1 cellular context compared by ENCODE assay signal in the genomic region with DNA sequence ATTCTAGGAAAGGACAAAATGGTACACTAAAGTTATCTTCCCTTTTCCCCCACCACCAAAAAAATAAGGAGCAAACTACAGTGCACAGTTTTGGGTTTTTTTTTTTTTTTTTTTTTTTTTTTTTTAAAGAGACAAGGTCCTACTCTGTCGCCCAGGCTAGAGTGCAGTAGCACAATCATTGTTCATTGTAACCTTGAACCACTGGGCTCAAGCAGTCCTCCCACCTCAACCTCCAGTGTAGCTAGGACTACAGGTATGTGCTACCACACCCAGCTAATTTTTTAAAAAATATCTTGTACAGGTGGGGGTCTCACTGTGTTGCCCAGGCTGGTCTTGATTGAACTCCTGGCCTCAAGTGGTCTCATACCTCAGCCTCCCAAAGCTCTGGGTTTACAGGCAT.
TF ChIP-seq lines count a peak whose summit lies in the region.

No MANE protein-coding gene starts in this region.

TF ChIP-seq in GM23338, 12 proteins besides CTCF, POLR2A, EP300 and RAD21:
- TF ChIP-seq, protein P1, sequence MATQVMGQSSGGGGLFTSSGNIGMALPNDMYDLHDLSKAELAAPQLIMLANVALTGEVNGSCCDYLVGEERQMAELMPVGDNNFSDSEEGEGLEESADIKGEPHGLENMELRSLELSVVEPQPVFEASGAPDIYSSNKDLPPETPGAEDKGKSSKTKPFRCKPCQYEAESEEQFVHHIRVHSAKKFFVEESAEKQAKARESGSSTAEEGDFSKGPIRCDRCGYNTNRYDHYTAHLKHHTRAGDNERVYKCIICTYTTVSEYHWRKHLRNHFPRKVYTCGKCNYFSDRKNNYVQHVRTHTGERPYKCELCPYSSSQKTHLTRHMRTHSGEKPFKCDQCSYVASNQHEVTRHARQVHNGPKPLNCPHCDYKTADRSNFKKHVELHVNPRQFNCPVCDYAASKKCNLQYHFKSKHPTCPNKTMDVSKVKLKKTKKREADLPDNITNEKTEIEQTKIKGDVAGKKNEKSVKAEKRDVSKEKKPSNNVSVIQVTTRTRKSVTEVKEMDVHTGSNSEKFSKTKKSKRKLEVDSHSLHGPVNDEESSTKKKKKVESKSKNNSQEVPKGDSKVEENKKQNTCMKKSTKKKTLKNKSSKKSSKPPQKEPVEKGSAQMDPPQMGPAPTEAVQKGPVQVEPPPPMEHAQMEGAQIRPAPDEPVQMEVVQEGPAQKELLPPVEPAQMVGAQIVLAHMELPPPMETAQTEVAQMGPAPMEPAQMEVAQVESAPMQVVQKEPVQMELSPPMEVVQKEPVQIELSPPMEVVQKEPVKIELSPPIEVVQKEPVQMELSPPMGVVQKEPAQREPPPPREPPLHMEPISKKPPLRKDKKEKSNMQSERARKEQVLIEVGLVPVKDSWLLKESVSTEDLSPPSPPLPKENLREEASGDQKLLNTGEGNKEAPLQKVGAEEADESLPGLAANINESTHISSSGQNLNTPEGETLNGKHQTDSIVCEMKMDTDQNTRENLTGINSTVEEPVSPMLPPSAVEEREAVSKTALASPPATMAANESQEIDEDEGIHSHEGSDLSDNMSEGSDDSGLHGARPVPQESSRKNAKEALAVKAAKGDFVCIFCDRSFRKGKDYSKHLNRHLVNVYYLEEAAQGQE (IDR thresholded peaks at IDR 0.05; ENCODE audit: unreplicated experiment): no peak
- TF ChIP-seq, protein P2, sequence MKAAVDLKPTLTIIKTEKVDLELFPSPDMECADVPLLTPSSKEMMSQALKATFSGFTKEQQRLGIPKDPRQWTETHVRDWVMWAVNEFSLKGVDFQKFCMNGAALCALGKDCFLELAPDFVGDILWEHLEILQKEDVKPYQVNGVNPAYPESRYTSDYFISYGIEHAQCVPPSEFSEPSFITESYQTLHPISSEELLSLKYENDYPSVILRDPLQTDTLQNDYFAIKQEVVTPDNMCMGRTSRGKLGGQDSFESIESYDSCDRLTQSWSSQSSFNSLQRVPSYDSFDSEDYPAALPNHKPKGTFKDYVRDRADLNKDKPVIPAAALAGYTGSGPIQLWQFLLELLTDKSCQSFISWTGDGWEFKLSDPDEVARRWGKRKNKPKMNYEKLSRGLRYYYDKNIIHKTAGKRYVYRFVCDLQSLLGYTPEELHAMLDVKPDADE (IDR thresholded peaks at IDR 0.05): no peak
- TF ChIP-seq STAT1 (IDR thresholded peaks at IDR 0.05; ENCODE audit: unreplicated experiment): no peak
- TF ChIP-seq ZNF114 (CRISPR knock-in tag; IDR thresholded peaks at IDR 0.05): no peak
TF ChIP-seq in GM23338: peak in this region for 0.
